In genomic region chr11:61477734-61478148, GRCh38 we compare ENCODE assay signal across 8 cellular contexts. TPM values are rescaled to one million over a fixed set of nuclear protein-coding genes. Genes with fewer than 3 reads are reported as not detected.
DNase-seq lines count a peak whose midpoint lies in the region; ATAC-seq lines count a peak whose summit lies in the region.

No MANE protein-coding gene starts in this region.

- H3K36me3 ChIP-seq in adipocyte (ENCODE audit: control insufficient read depth, insufficient read depth, low read length, severe bottlenecking): no peaks in the 10 kb centered on the region

- H3K4me1 ChIP-seq in adipocyte (ENCODE audit: control insufficient read depth, insufficient read depth, low read length): peaks cover 36% of the 10 kb centered on the region

- DNase-seq in NCI-H345 (lab: John Stamatoyannopoulos, UW) (peak; percentile 25), NCI-H345 treated with DMSO at 0.1 percent for 48 hours (lab: John Stamatoyannopoulos, UW; ENCODE audit: unreplicated experiment) (no peak), SK-N-DZ (ENCODE audit: low spot score) (peak; percentile 56), adipocyte (ENCODE audit: low read depth) (peak; percentile 66), hypothalamus (lab: John Stamatoyannopoulos, UW) (peak in 30 of 51 donors; percentile 2 to 57 (median 26)), cortex of kidney (lab: John Stamatoyannopoulos, UW) (no peak)
- peak; percentile 62 to 66 for DNase-seq in stimulated activated CD4-positive, alpha-beta T cell treated with anti-CD3 and anti-CD28 coated beads, Interleukin-2, amount 100 ng/mL, for 24 hours

- H3K9me3 ChIP-seq in adipocyte (ENCODE audit: control insufficient read depth, low read length): no peaks in the 10 kb centered on the region

- no peak overlapping the region for H3K4me3 ChIP-seq in adipocyte (ENCODE audit: low read length)

- peak overlapping the region; percentile 37 for H3K9ac ChIP-seq in adipocyte (ENCODE audit: low read length)

- no peak for ATAC-seq in HG02588 (IDR thresholded peaks at IDR 0.05; ENCODE audit: unreplicated experiment)

- H3K27me3 ChIP-seq in adipocyte (replicated peaks; ENCODE audit: control insufficient read depth, insufficient read depth, low read length): peaks cover 16% of the 10 kb centered on the region

RNA-seq across cellular contexts. Expression of gene LRRC10B, which starts 30.8 kb away (rescaled TPM):
- 0.39 TPM in 1 of 2 replicates, not detected in the other for polyA plus RNA-seq in SK-N-DZ (2014; cell fraction: cytosol; rRNA removed)
- 0.43 TPM in 1 of 2 replicates, not detected in the other for polyA plus RNA-seq in SK-N-DZ (2014; cell fraction: nucleus; rRNA removed)

RNA-seq across cellular contexts. Expression of gene SDHAF2, which starts 47.8 kb away (rescaled TPM):
- 37.7 and 41.8 TPM in 2 replicates for polyA plus RNA-seq in SK-N-DZ (2014; cell fraction: cytosol; rRNA removed)
- 45.3 and 48.5 TPM in 2 replicates for polyA plus RNA-seq in SK-N-DZ (2014; cell fraction: nucleus; rRNA removed)

RNA-seq across cellular contexts. Expression of gene CPSF7, which starts 48.0 kb away (rescaled TPM):
- 64.0 and 78.8 TPM in 2 replicates for polyA plus RNA-seq in SK-N-DZ (2014; cell fraction: cytosol; rRNA removed)
- polyA plus RNA-seq in SK-N-DZ (2014; cell fraction: nucleus; rRNA removed): 130 and 149 TPM in 2 replicates

Comparison
In these comparisons a context has a peak if more than half of its experiments do, and no peak if none do; other contexts are left out.
1. DNase-seq: peak in NCI-H345 (single experiment), SK-N-DZ (single experiment), adipocyte (single experiment), hypothalamus (30 of 51) and stimulated activated CD4-positive, alpha-beta T cell treated with anti-CD3 and anti-CD28 coated beads, Interleukin-2, amount 100 ng/mL, for 24 hours (2 of 2); none in NCI-H345 treated with DMSO at 0.1 percent for 48 hours (single experiment) and cortex of kidney (single experiment).